Comparison of ENCODE assay signal across 16 cellular contexts in genomic region chr5:87079219-87079618, GRCh38.
DNase-seq lines count a peak whose midpoint lies in the region; ATAC-seq, FAIRE-seq and TF ChIP-seq lines count a peak whose summit lies in the region.
"Had no signal": no experiment of that assay in that cellular context is flagged by ENCODE, and none has a peak within 500 bp of the region (broad histone marks: within the 10 kb centered on the region; RNA-seq: fewer than 3 reads in every experiment).

No MANE protein-coding gene starts in this region.

- in situ Hi-C loops in K562 (cut with MboI), result no loop called here

- H3K36me3 ChIP-seq in K562 (ENCODE audit: control insufficient read depth, insufficient read depth, low read length) (no peaks in the 10 kb centered on the region), sigmoid colon (no peaks in the 10 kb centered on the region)
- H3K36me3 ChIP-seq: esophagus muscularis mucosa, heart right ventricle, Peyer's patch had no signal

- H3K27me3 ChIP-seq in K562 (ENCODE audit: control insufficient read depth in 2 of 2, insufficient read depth in 2 of 2, low read length in 2 of 2), result no peaks in the 10 kb centered on the region
- H3K27me3 ChIP-seq in sigmoid colon, result no peaks in the 10 kb centered on the region
- H3K27me3 ChIP-seq: esophagus muscularis mucosa, Peyer's patch had no signal

- H3K79me2 ChIP-seq in K562 (ENCODE audit: control insufficient read depth, insufficient read depth, low read length), result no peaks in the 10 kb centered on the region

- peaks cover 52% of the 10 kb centered on the region for H3K4me1 Mint-ChIP-seq in activated CD4-positive, alpha-beta T cell treated with anti-CD3 and anti-CD28 coated beads for 36 hours
- H3K4me1 Mint-ChIP-seq in T-helper 17 cell, result peaks cover 42% of the 10 kb centered on the region
- H3K4me1 Mint-ChIP-seq in stimulated activated memory B cell treated with anti-CD40 and anti-IgM and Interleukin-4, amounts not matched to agents 10 μg/mL and 1 μg/mL and 100 μg/mL, for 72 hours, result peaks cover 62% of the 10 kb centered on the region
- H3K4me1 Mint-ChIP-seq in activated naive CD4-positive, alpha-beta T cell treated with anti-CD3 and anti-CD28 coated beads, Interleukin-2, amount 10 ng/mL, durations not matched to agents 7 days and 5 days, result peaks cover 68% of the 10 kb centered on the region
- peaks cover 35 to 57% of the 10 kb centered on the region in 2 donors for H3K4me1 Mint-ChIP-seq in effector memory CD8-positive, alpha-beta T cell (ENCODE audit: low read depth in 2 of 2)

- H3K27ac ChIP-seq in K562 (ENCODE audit: extremely low read depth, low read depth, low read length), result peak overlapping the region; percentile 0; the same call in 1 of the 3 replicates
- H3K27ac ChIP-seq in sigmoid colon, result no peak overlapping the region
- H3K27ac ChIP-seq: esophagus muscularis mucosa, heart right ventricle, Peyer's patch had no signal

- peak overlapping the region; percentile 35 for H3K27ac Mint-ChIP-seq in activated CD4-positive, alpha-beta T cell treated with anti-CD3 and anti-CD28 coated beads for 36 hours
- peak overlapping the region; percentile 41 for H3K27ac Mint-ChIP-seq in T-helper 17 cell
- H3K27ac Mint-ChIP-seq in stimulated activated memory B cell treated with anti-CD40 and anti-IgM and Interleukin-4, amounts not matched to agents 10 μg/mL and 1 μg/mL and 100 μg/mL, for 72 hours, result peak overlapping the region; percentile 53
- no peak overlapping the region for H3K27ac Mint-ChIP-seq in activated naive CD4-positive, alpha-beta T cell treated with anti-CD3 and anti-CD28 coated beads, Interleukin-2, amount 10 ng/mL, durations not matched to agents 7 days and 5 days
- H3K27ac Mint-ChIP-seq in effector memory CD8-positive, alpha-beta T cell, result peak overlapping the region in 1 of 2 donors; percentile 65

- peak; percentile 65 for FAIRE-seq in K562 (lab: Jason Lieb, UNC)
- FAIRE-seq: astrocyte had no signal

- POLR2A ChIA-PET in activated CD4-positive, alpha-beta T cell treated with anti-CD3 and anti-CD28 coated beads for 36 hours (lab: Charles Lee), result no interaction called here
- POLR2A ChIA-PET in K562 (lab: Yijun Ruan, JAX), result interaction anchor here (0.7 kb wide), 1 partner anchor 61 kb away, joined by 3 read pairs; no protein-coding TSS in a partner anchor

- H3K9ac ChIP-seq in K562 (ENCODE audit: insufficient read depth in 1 of 2, low read depth in 2 of 2, low read length in 2 of 2), result no peak overlapping the region

- ATAC-seq in activated CD4-positive, alpha-beta T cell treated with anti-CD3 and anti-CD28 coated beads for 36 hours, result no peak
- no peak for ATAC-seq in T-helper 17 cell
- peak; percentile 69 for ATAC-seq in K562
- ATAC-seq in stimulated activated memory B cell treated with anti-CD40 and anti-IgM and Interleukin-4, amounts not matched to agents 10 μg/mL and 1 μg/mL and 100 μg/mL, for 72 hours, result no peak
- ATAC-seq in effector memory CD8-positive, alpha-beta T cell (replicated peaks), result no peak

- BruUV-seq in K562 (replicated peaks; lab: Mats Ljungman, UMichigan), result no TSS peak

- no peaks in the 10 kb centered on the region for H3K9me1 ChIP-seq in K562 (ENCODE audit: control insufficient read depth, insufficient read depth, low read length)

- TF ChIP-seq CTCF in K562 (IDR thresholded peaks at IDR 0.05 in 2 of 3, conservative IDR thresholded peaks at IDR 0.05 in 1 of 3; ENCODE audit: insufficient read depth in 2 of 3, low read depth in 1 of 3, low read length in 3 of 3) (no peak), sigmoid colon (IDR thresholded peaks at IDR 0.05) (no peak)

- no peak overlapping the region for H3K4me2 ChIP-seq in K562 (ENCODE audit: insufficient read depth, low read length)

- intact Hi-C loops in activated CD4-positive, alpha-beta T cell treated with anti-CD3 and anti-CD28 coated beads for 36 hours (cut with DNase I, micrococcal nuclease), result no loop called here
- intact Hi-C loops in K562 (cut with micrococcal nuclease) (loop anchor here (5.0 kb wide), 1 partner anchor 333 kb away; the partner anchor contains the start of gene CCNH), sigmoid colon (cut with DNase I) (no loop called here)

- 11% methylated on average over 2 of the region's 2 CpGs for WGBS in K562 (ENCODE audit: insufficient coverage, low coverage, missing lambda C conversion rate)
- 75 to 93% methylated on average over 2 of the region's 2 CpGs for WGBS in sigmoid colon, 2 donors

- peak; percentile 28; the same call in 1 of the 2 replicates for TF ChIP-seq EP300 in K562 (IDR thresholded peaks at IDR 0.05; ENCODE audit: low read length)
- TF ChIP-seq EP300 in sigmoid colon (IDR thresholded peaks at IDR 0.05), result no peak

- TF ChIP-seq POLR2A in K562 (conservative IDR thresholded peaks at IDR 0.05) (no peak), sigmoid colon (IDR thresholded peaks at IDR 0.05) (no peak)

- peaks cover 1% of the 10 kb centered on the region for H3K9me3 Mint-ChIP-seq in activated CD4-positive, alpha-beta T cell treated with anti-CD3 and anti-CD28 coated beads for 36 hours (ENCODE audit: low read depth)
- no peaks in the 10 kb centered on the region for H3K9me3 Mint-ChIP-seq in stimulated activated memory B cell treated with anti-CD40 and anti-IgM and Interleukin-4, amounts not matched to agents 10 μg/mL and 1 μg/mL and 100 μg/mL, for 72 hours
- H3K9me3 Mint-ChIP-seq in activated naive CD4-positive, alpha-beta T cell treated with anti-CD3 and anti-CD28 coated beads, Interleukin-2, amount 10 ng/mL, durations not matched to agents 7 days and 5 days, result peaks cover 15% of the 10 kb centered on the region
- H3K9me3 Mint-ChIP-seq in effector memory CD8-positive, alpha-beta T cell, result no peaks in the 10 kb centered on the region

- H3K27me3 Mint-ChIP-seq in activated CD4-positive, alpha-beta T cell treated with anti-CD3 and anti-CD28 coated beads for 36 hours, result no peaks in the 10 kb centered on the region
- no peaks in the 10 kb centered on the region for H3K27me3 Mint-ChIP-seq in T-helper 17 cell
- H3K27me3 Mint-ChIP-seq in stimulated activated memory B cell treated with anti-CD40 and anti-IgM and Interleukin-4, amounts not matched to agents 10 μg/mL and 1 μg/mL and 100 μg/mL, for 72 hours, result no peaks in the 10 kb centered on the region
- no peaks in the 10 kb centered on the region for H3K27me3 Mint-ChIP-seq in activated naive CD4-positive, alpha-beta T cell treated with anti-CD3 and anti-CD28 coated beads, Interleukin-2, amount 10 ng/mL, durations not matched to agents 7 days and 5 days
- no peaks in the 10 kb centered on the region for H3K27me3 Mint-ChIP-seq in effector memory CD8-positive, alpha-beta T cell

- no peak overlapping the region for H3K4me3 Mint-ChIP-seq in activated CD4-positive, alpha-beta T cell treated with anti-CD3 and anti-CD28 coated beads for 36 hours
- H3K4me3 Mint-ChIP-seq in T-helper 17 cell, result no peak overlapping the region
- no peak overlapping the region for H3K4me3 Mint-ChIP-seq in stimulated activated memory B cell treated with anti-CD40 and anti-IgM and Interleukin-4, amounts not matched to agents 10 μg/mL and 1 μg/mL and 100 μg/mL, for 72 hours
- no peak overlapping the region for H3K4me3 Mint-ChIP-seq in activated naive CD4-positive, alpha-beta T cell treated with anti-CD3 and anti-CD28 coated beads, Interleukin-2, amount 10 ng/mL, durations not matched to agents 7 days and 5 days
- no peak overlapping the region for H3K4me3 Mint-ChIP-seq in effector memory CD8-positive, alpha-beta T cell

- H3K36me3 Mint-ChIP-seq in activated CD4-positive, alpha-beta T cell treated with anti-CD3 and anti-CD28 coated beads for 36 hours (ENCODE audit: low read depth), result no peaks in the 10 kb centered on the region
- H3K36me3 Mint-ChIP-seq in T-helper 17 cell (ENCODE audit: low read depth), result no peaks in the 10 kb centered on the region
- peaks cover 5% of the 10 kb centered on the region for H3K36me3 Mint-ChIP-seq in stimulated activated memory B cell treated with anti-CD40 and anti-IgM and Interleukin-4, amounts not matched to agents 10 μg/mL and 1 μg/mL and 100 μg/mL, for 72 hours
- peaks cover 17% of the 10 kb centered on the region for H3K36me3 Mint-ChIP-seq in activated naive CD4-positive, alpha-beta T cell treated with anti-CD3 and anti-CD28 coated beads, Interleukin-2, amount 10 ng/mL, durations not matched to agents 7 days and 5 days
- no peaks in the 10 kb centered on the region for H3K36me3 Mint-ChIP-seq in effector memory CD8-positive, alpha-beta T cell (ENCODE audit: insufficient read depth)

- H3K4me3 ChIP-seq in K562 (no peak overlapping the region), sigmoid colon (no peak overlapping the region)
- H3K4me3 ChIP-seq: esophagus muscularis mucosa, heart right ventricle, Peyer's patch had no signal

- no peak for TF ChIP-seq RAD21 in K562 (CRISPR knock-in tag; conservative IDR thresholded peaks at IDR 0.05 in 1 of 2, IDR thresholded peaks at IDR 0.05 in 1 of 2)

- H3K4me1 ChIP-seq in K562 (replicated peaks in 1 of 2; ENCODE audit: control insufficient read depth in 2 of 2, insufficient read depth in 2 of 2, low read length in 2 of 2), result peaks cover 0 to 11% of the 10 kb centered on the region in 2 experiments; a peak in 2 of 5 replicates
- no peaks in the 10 kb centered on the region for H3K4me1 ChIP-seq in sigmoid colon
- H3K4me1 ChIP-seq: esophagus muscularis mucosa had no signal

- H3K9me3 ChIP-seq in T-helper 17 cell (ENCODE audit: control insufficient read depth, low read length, poor library complexity, severe bottlenecking) (no peaks in the 10 kb centered on the region), K562 (replicated peaks; ENCODE audit: control insufficient read depth, insufficient read depth, low read depth, low read length) (no peaks in the 10 kb centered on the region; the same call in 1 of the 2 replicates), sigmoid colon (no peaks in the 10 kb centered on the region)
- H3K9me3 ChIP-seq: esophagus muscularis mucosa, heart right ventricle, Peyer's patch had no signal

- peak; percentile 8 for DNase-seq in activated CD4-positive, alpha-beta T cell treated with anti-CD3 and anti-CD28 coated beads for 36 hours
- no peak for DNase-seq in activated CD4-positive, alpha-beta T cell treated with anti-CD3 and anti-CD28 coated beads for 48 hours
- no peak for DNase-seq in T-helper 17 cell
- peak in 2 of 4 experiments; percentile 22 to 57 for DNase-seq in K562 (ENCODE audit: extremely low read depth in 1 of 4, low spot score in 3 of 4)
- no peak for DNase-seq in sigmoid colon
- no peak for DNase-seq in activated naive CD4-positive, alpha-beta T cell treated with anti-CD3 and anti-CD28 coated beads, Interleukin-2, amount 10 ng/mL, durations not matched to agents 7 days and 5 days
- DNase-seq in effector memory CD8-positive, alpha-beta T cell, result no peak
- DNase-seq: 8988T, heart right ventricle, kidney glomerular epithelial cell, NCI-H187, NCI-H524 treated with DMSO at 0.1 percent for 48 hours, Peyer's patch had no signal

- CTCF ChIA-PET in activated CD4-positive, alpha-beta T cell treated with anti-CD3 and anti-CD28 coated beads for 36 hours (lab: Charles Lee), result interaction anchor here (1.6 kb wide), 1 partner anchor 9 kb away, joined by 3 read pairs; no protein-coding TSS in a partner anchor
- CTCF ChIA-PET in K562 (lab: Yijun Ruan, JAX; ENCODE audit: low intra/inter-chr PET ratio), result interaction anchor here (0.6 kb wide), 1 partner anchor 699 kb away, joined by 3 read pairs; no protein-coding TSS in a partner anchor
- CTCF ChIA-PET in activated naive CD4-positive, alpha-beta T cell treated with anti-CD3 and anti-CD28 coated beads, Interleukin-2, amount 10 ng/mL, durations not matched to agents 7 days and 5 days (lab: Charles Lee), result no interaction called here

- no peaks in the 10 kb centered on the region for H4K20me1 ChIP-seq in K562 (replicated peaks; ENCODE audit: control insufficient read depth, insufficient read depth, low read length)

- 0 out of 2 replicates have a peak overlapping the region, but pooled peaks have one; percentile 0 for H2AFZ ChIP-seq in K562 (ENCODE audit: low read depth, low read length)
